In genomic region chr15:77530576-77530975, GRCh38 we compare ENCODE assay signal across 17 cellular contexts.
DNase-seq lines count a peak whose midpoint lies in the region; FAIRE-seq and TF ChIP-seq lines count a peak whose summit lies in the region.
"Had no signal": no experiment of that assay in that cellular context is flagged by ENCODE, and none has a peak within 500 bp of the region (broad histone marks: within the 10 kb centered on the region; RNA-seq: fewer than 3 reads in every experiment).

No MANE protein-coding gene starts in this region.

- no peaks in the 10 kb centered on the region for H3K9me3 Mint-ChIP-seq in nephron progenitor cell
- no peaks in the 10 kb centered on the region for H3K9me3 Mint-ChIP-seq in type B pancreatic cell
- H3K9me3 Mint-ChIP-seq: CD4-positive, CD25-positive, alpha-beta regulatory T cell had no signal

- H3K4me3 ChIP-seq in H1 (ENCODE audit: extremely low read depth in 1 of 4, insufficient read depth in 2 of 4, low read depth in 3 of 4, low read length in 4 of 4), result no peak overlapping the region
- no peak overlapping the region for H3K4me3 ChIP-seq in adrenal gland
- no peak overlapping the region for H3K4me3 ChIP-seq in BE2C (ENCODE audit: low read depth, low read length)
- H3K4me3 ChIP-seq: SJCRH30 had no signal

- intact Hi-C loops in adrenal gland (cut with DNase I), result no loop called here

- H3K27me3 ChIP-seq in H1 (replicated peaks in 1 of 4; ENCODE audit: control insufficient read depth in 3 of 4, extremely low read depth in 1 of 4, insufficient read depth in 3 of 4, low read length in 3 of 4) (no peaks in the 10 kb centered on the region; a peak in 1 of 7 replicates), adrenal gland (no peaks in the 10 kb centered on the region), BE2C (no peaks in the 10 kb centered on the region)
- H3K27me3 ChIP-seq: SJCRH30 had no signal

- no peak for TF ChIP-seq RAD21 in H1 (IDR thresholded peaks at IDR 0.05 in 1 of 2, conservative IDR thresholded peaks at IDR 0.05 in 1 of 2; ENCODE audit: low read depth in 2 of 2, low read length in 2 of 2)

- H3K56ac ChIP-seq in H1 (replicated peaks; ENCODE audit: insufficient read length, low read depth, low read length), result no peak overlapping the region

- H3K79me2 ChIP-seq in H1 (ENCODE audit: control insufficient read depth in 1 of 2, insufficient read depth in 2 of 2, low read length in 2 of 2), result no peaks in the 10 kb centered on the region

- H4K5ac ChIP-seq in H1 (ENCODE audit: insufficient read length, low read depth, low read length), result no peak overlapping the region

- peak overlapping the region; percentile 6; the same call in 1 of the 2 replicates for H3K18ac ChIP-seq in H1 (ENCODE audit: extremely low read depth, low read length)

- H3K4me3 Mint-ChIP-seq in nephron progenitor cell, result no peak overlapping the region
- peak overlapping the region; percentile 2 for H3K4me3 Mint-ChIP-seq in type B pancreatic cell
- H3K4me3 Mint-ChIP-seq: CD4-positive, CD25-positive, alpha-beta regulatory T cell had no signal

- H3K4ac ChIP-seq in H1 (replicated peaks; ENCODE audit: insufficient read length, low read depth, low read length), result no peak overlapping the region

- TF ChIP-seq EP300 in H1 (IDR thresholded peaks at IDR 0.05; ENCODE audit: borderline replicate concordance in 1 of 2, low read depth in 2 of 2, low read length in 2 of 2), result no peak

- no peak overlapping the region for H3K9ac ChIP-seq in H1 (replicated peaks in 1 of 4; ENCODE audit: extremely low read depth in 1 of 4, low read depth in 3 of 4, low read length in 3 of 4)

- no peaks in the 10 kb centered on the region for H4K20me1 ChIP-seq in H1 (replicated peaks in 1 of 2; ENCODE audit: control insufficient read depth in 1 of 2, insufficient read depth in 2 of 2, low read length in 2 of 2)

- no peak overlapping the region for H3K23ac ChIP-seq in H1 (ENCODE audit: insufficient read length)

- DNase-seq in ELF-1 (ENCODE audit: low read depth, low spot score), result peak; percentile 89
- no peak for DNase-seq in H1 (ENCODE audit: low read depth in 1 of 2, low spot score in 2 of 2)
- DNase-seq in nephron progenitor cell, result no peak
- no peak for DNase-seq in type B pancreatic cell (ENCODE audit: extremely low spot score, unreplicated experiment)
- no peak for DNase-seq in stimulated activated CD4-positive, alpha-beta T cell treated with anti-CD3 and anti-CD28 coated beads, Interleukin-1b, Interleukin-23, amount 100 ng/mL, for 48 hours
- no peak for DNase-seq in GM19240 (ENCODE audit: insufficient read length, low spot score)
- no peak for DNase-seq in adrenal gland
- DNase-seq in BE2C, result no peak
- DNase-seq: CD4-positive, CD25-positive, alpha-beta regulatory T cell; KG1; NCI-H1048; NCI-H1436 treated with DMSO at 0.1 percent for 48 hours; NCI-H2081; NCI-H774; PC-3; SJCRH30 had no signal

- H4K8ac ChIP-seq in H1 (ENCODE audit: extremely low read depth, insufficient read depth, low read length), result no peak overlapping the region

- H3K27ac ChIP-seq in H1 (ENCODE audit: low read depth, low read length) (no peak overlapping the region), adrenal gland (no peak overlapping the region)
- H3K27ac ChIP-seq: RWPE1, SJCRH30 had no signal

- H3K36me3 Mint-ChIP-seq in nephron progenitor cell (ENCODE audit: low read depth), result no peaks in the 10 kb centered on the region
- H3K36me3 Mint-ChIP-seq in type B pancreatic cell, result no peaks in the 10 kb centered on the region
- H3K36me3 Mint-ChIP-seq: CD4-positive, CD25-positive, alpha-beta regulatory T cell had no signal

- H3K27me3 Mint-ChIP-seq in nephron progenitor cell (ENCODE audit: low read depth, poor library complexity) (peaks cover 2% of the 10 kb centered on the region), type B pancreatic cell (no peaks in the 10 kb centered on the region)

- H3K4me2 ChIP-seq in H1 (ENCODE audit: insufficient read depth in 1 of 2, low read depth in 2 of 2, low read length in 2 of 2), result no peak overlapping the region

- no peak overlapping the region for H4K91ac ChIP-seq in H1 (replicated peaks; ENCODE audit: insufficient read length, low read length)

- no peaks in the 10 kb centered on the region for H3K9me3 ChIP-seq in H1 (ENCODE audit: insufficient read depth in 2 of 2, low read depth in 1 of 2, low read length in 1 of 2)
- no peaks in the 10 kb centered on the region for H3K9me3 ChIP-seq in adrenal gland (replicated peaks in 1 of 3)
- no peaks in the 10 kb centered on the region for H3K9me3 ChIP-seq in BE2C
- H3K9me3 ChIP-seq: SJCRH30 had no signal

- H2BK15ac ChIP-seq in H1 (ENCODE audit: low read length), result no peak overlapping the region

- H3K23me2 ChIP-seq in H1 (ENCODE audit: low read depth, low read length), result no peaks in the 10 kb centered on the region

- no peak overlapping the region for H2AK5ac ChIP-seq in H1 (ENCODE audit: low read depth, low read length)

- FAIRE-seq in H1 (lab: Jason Lieb, UNC), result no peak

- 0 out of 2 replicates have a peak overlapping the region, but pooled peaks have one; percentile 95 for H2BK20ac ChIP-seq in H1 (ENCODE audit: low read length)

- CTCF ChIA-PET in H1 (lab: Charles Lee; ENCODE audit: partially characterized antibody), result interaction anchor here (0.8 to 5.9 kb wide), 3 partner anchors 12 to 97 kb away, joined by 3 to 49 read pairs (median 29); no protein-coding TSS in a partner anchor

- TF ChIP-seq POLR2A in H1 (IDR thresholded peaks at IDR 0.05; ENCODE audit: control extremely low read depth in 1 of 2, low read depth in 2 of 2, low read length in 2 of 2) (no peak), adrenal gland (IDR thresholded peaks at IDR 0.05) (no peak)

- H3K36me3 ChIP-seq in H1 (ENCODE audit: control insufficient read depth in 2 of 4, insufficient read depth in 4 of 4, low read length in 3 of 4) (no peaks in the 10 kb centered on the region), adrenal gland (replicated peaks in 1 of 2) (no peaks in the 10 kb centered on the region), BE2C (no peaks in the 10 kb centered on the region)
- H3K36me3 ChIP-seq: SJCRH30 had no signal

- H3K4me1 ChIP-seq in H1 (replicated peaks in 1 of 4; ENCODE audit: control insufficient read depth in 3 of 4, insufficient read depth in 4 of 4, low read length in 3 of 4) (peaks cover 0 to 34% (median 11%) of the 10 kb centered on the region in 4 experiments; a peak in 6 of 7 replicates), adrenal gland (replicated peaks in 1 of 2) (no peaks in the 10 kb centered on the region), BE2C (peaks cover 17% of the 10 kb centered on the region)

- no peak overlapping the region for H2BK120ac ChIP-seq in H1 (replicated peaks; ENCODE audit: low read depth, low read length)

- no peak overlapping the region for H2AFZ ChIP-seq in H1 (ENCODE audit: low read length)

- no peak overlapping the region; the same call in 1 of the 2 replicates for H2BK5ac ChIP-seq in H1 (ENCODE audit: low read depth, low read length)

- TF ChIP-seq CTCF in H1 (IDR thresholded peaks at IDR 0.05; ENCODE audit: control extremely low read depth in 1 of 3, insufficient read depth in 1 of 3, low read depth in 1 of 3, low read length in 3 of 3), result no peak
- TF ChIP-seq CTCF in nephron progenitor cell (IDR thresholded peaks at IDR 0.05), result no peak
- TF ChIP-seq CTCF in type B pancreatic cell (conservative IDR thresholded peaks at IDR 0.05), result no peak
- TF ChIP-seq CTCF in adrenal gland (IDR thresholded peaks at IDR 0.05), result no peak
- no peak for TF ChIP-seq CTCF in BE2C (IDR thresholded peaks at IDR 0.05; ENCODE audit: low read depth, low read length)

- POLR2A ChIA-PET in H1 (lab: Charles Lee; ENCODE audit: partially characterized antibody), result interaction anchor here (1.9 kb wide), 1 partner anchor 21 kb away, joined by 4 read pairs; no protein-coding TSS in a partner anchor

- H3K14ac ChIP-seq in H1 (ENCODE audit: insufficient read length), result no peak overlapping the region

- 93% methylated on average over 7 of the region's 7 CpGs; no CpG with 5 or more reads in 1 of the 2 experiments for WGBS in H1 (ENCODE audit: extremely low coverage in 1 of 2, insufficient coverage in 1 of 2, insufficient read length in 1 of 2, insufficient replicate concordance in 2 of 2, low coverage in 1 of 2, low lambda C conversion rate in 2 of 2, missing lambda C conversion rate in 1 of 2), 2 experiments
- WGBS in adrenal gland, 4 donors, result 74 to 90% (median 83%) methylated on average over 7 of the region's 7 CpGs

- H3K4me1 Mint-ChIP-seq in nephron progenitor cell (peaks cover 82% of the 10 kb centered on the region), type B pancreatic cell (ENCODE audit: unreplicated experiment) (peaks cover 43% of the 10 kb centered on the region)
- H3K4me1 Mint-ChIP-seq: CD4-positive, CD25-positive, alpha-beta regulatory T cell had no signal

- H3K27ac Mint-ChIP-seq in nephron progenitor cell (peak overlapping the region; percentile 61), type B pancreatic cell (peak overlapping the region; percentile 8)
- H3K27ac Mint-ChIP-seq: CD4-positive, CD25-positive, alpha-beta regulatory T cell had no signal

- H2BK12ac ChIP-seq in H1 (ENCODE audit: low read depth, low read length), result peak overlapping the region; percentile 92; the same call in 1 of the 2 replicates

- H3K79me1 ChIP-seq in H1 (ENCODE audit: low read depth, low read length), result no peaks in the 10 kb centered on the region
